ENCODE assay signal across 8 cellular contexts in genomic region chr7:65081656-65082055, GRCh38.
DNase-seq lines count a peak whose midpoint lies in the region; ATAC-seq and TF ChIP-seq lines count a peak whose summit lies in the region.
"Not testable (repeated sequence)": the region's sequence is repeated elsewhere in the genome, so short reads cannot be mapped to it uniquely, and the experiment has no call there.

No MANE protein-coding gene starts in this region.

- TF ChIP-seq CTCF in activated B cell treated with CpG ODN at 0.5 μM for 24 hours (IDR thresholded peaks at IDR 0.05); astrocyte of the spinal cord (IDR thresholded peaks at IDR 0.05; ENCODE audit: low read depth, low read length); esophagus squamous epithelium (IDR thresholded peaks at IDR 0.05); lung (IDR thresholded peaks at IDR 0.05; ENCODE audit: control extremely low read depth, extremely low read depth); progenitor cell of endocrine pancreas (IDR thresholded peaks at IDR 0.05; ENCODE audit: unreplicated experiment): not testable (repeated sequence)

- H3K27me3 ChIP-seq in CD4-positive, CD25-positive, alpha-beta regulatory T cell (ENCODE audit: control insufficient read depth, insufficient read depth, low read length); esophagus squamous epithelium; lung (ENCODE audit: control insufficient read depth, insufficient read depth); thymus (ENCODE audit: control insufficient read depth, insufficient read depth): not testable (repeated sequence)

- not testable (repeated sequence) for TF ChIP-seq POLR2A in esophagus squamous epithelium (IDR thresholded peaks at IDR 0.05)

- peak overlapping the region; percentile 66 for H3K4me3 ChIP-seq in CD4-positive, CD25-positive, alpha-beta regulatory T cell (ENCODE audit: low read depth, low read length)
- H3K4me3 ChIP-seq in Jurkat, Clone E6-1 (ENCODE audit: low read length): peak overlapping the region; percentile 69
- peak overlapping the region; percentile 72 for H3K4me3 ChIP-seq in astrocyte of the spinal cord (ENCODE audit: low read depth, low read length)
- H3K4me3 ChIP-seq in esophagus squamous epithelium: peak overlapping the region; percentile 61 to 89 (median 71)
- not testable (repeated sequence) for H3K4me3 ChIP-seq in lung
- peak overlapping the region; percentile 66 for H3K4me3 ChIP-seq in thymus (ENCODE audit: low read length)

- CTCF ChIA-PET in activated B cell treated with CpG ODN at 0.5 μM for 24 hours (lab: Charles Lee): not testable (repeated sequence)

- H3K27me3 Mint-ChIP-seq in CD4-positive, CD25-positive, alpha-beta regulatory T cell; activated B cell treated with CpG ODN at 0.5 μM for 24 hours; progenitor cell of endocrine pancreas: not testable (repeated sequence)

- H3K36me3 Mint-ChIP-seq in CD4-positive, CD25-positive, alpha-beta regulatory T cell; activated B cell treated with CpG ODN at 0.5 μM for 24 hours (ENCODE audit: low read depth); progenitor cell of endocrine pancreas (ENCODE audit: insufficient read depth): not testable (repeated sequence)

- not testable (repeated sequence) for H3K4me1 ChIP-seq in CD4-positive, CD25-positive, alpha-beta regulatory T cell (ENCODE audit: control insufficient read depth, insufficient read depth, low read length, poor library complexity, severe bottlenecking); esophagus squamous epithelium; lung (ENCODE audit: control insufficient read depth in 2 of 2, insufficient read depth in 2 of 2, low read length in 2 of 2); thymus (ENCODE audit: control insufficient read depth, insufficient read depth, low read length)

- H3K36me3 ChIP-seq in CD4-positive, CD25-positive, alpha-beta regulatory T cell (ENCODE audit: control insufficient read depth, insufficient read depth, low read length); esophagus squamous epithelium; lung (ENCODE audit: control insufficient read depth in 2 of 2, insufficient read depth in 2 of 2, low read length in 2 of 2); thymus (ENCODE audit: control insufficient read depth, insufficient read depth): not testable (repeated sequence)

- not testable (repeated sequence) for H3K9me3 ChIP-seq in CD4-positive, CD25-positive, alpha-beta regulatory T cell (ENCODE audit: control insufficient read depth in 2 of 2, low read length in 2 of 2); esophagus squamous epithelium; lung (ENCODE audit: control insufficient read depth in 2 of 2, insufficient read depth in 1 of 2, low read length in 1 of 2); thymus (ENCODE audit: control insufficient read depth)

- POLR2A ChIA-PET in activated B cell treated with CpG ODN at 0.5 μM for 24 hours (lab: Charles Lee): interaction anchor here (1.4 kb wide), 1 partner anchor 75 kb away, joined by 17 read pairs; the partner anchor contains the start of gene ERV3-1

- ATAC-seq in CD4-positive, CD25-positive, alpha-beta regulatory T cell (ENCODE audit: low read depth in 2 of 2); activated B cell treated with CpG ODN at 0.5 μM for 24 hours (ENCODE audit: low read depth); lung (ENCODE audit: insufficient read depth, low FRiP score): not testable (repeated sequence)

- intact Hi-C loops in activated B cell treated with CpG ODN at 0.5 μM for 24 hours (cut with micrococcal nuclease): loop anchor here (2.0 to 10.0 kb wide), 8 partner anchors 43 to 1157 kb away; partner anchors contain the start of genes ERV3-1, ZNF107, ZNF138 and ZNF273
- intact Hi-C loops in esophagus squamous epithelium (cut with DNase I): not testable (repeated sequence)

- not testable (repeated sequence) for H3K9me3 Mint-ChIP-seq in CD4-positive, CD25-positive, alpha-beta regulatory T cell; activated B cell treated with CpG ODN at 0.5 μM for 24 hours; progenitor cell of endocrine pancreas (ENCODE audit: low read depth)

- H3K4me3 Mint-ChIP-seq in CD4-positive, CD25-positive, alpha-beta regulatory T cell: peak overlapping the region; percentile 86 to 95 (median 92)
- H3K4me3 Mint-ChIP-seq in activated B cell treated with CpG ODN at 0.5 μM for 24 hours (peak overlapping the region; percentile 89), progenitor cell of endocrine pancreas (ENCODE audit: low read depth) (peak overlapping the region; percentile 89)

- DNase-seq in CD4-positive, CD25-positive, alpha-beta regulatory T cell; Jurkat, Clone E6-1 (ENCODE audit: low read depth, low spot score); activated B cell treated with CpG ODN at 0.5 μM for 24 hours; astrocyte of the spinal cord (ENCODE audit: low read depth, low spot score); esophagus squamous epithelium (lab: John Stamatoyannopoulos, UW); lung (ENCODE audit: low spot score); progenitor cell of endocrine pancreas (ENCODE audit: low spot score, unreplicated experiment): not testable (repeated sequence)

- peak overlapping the region; percentile 74 for H3K27ac ChIP-seq in CD4-positive, CD25-positive, alpha-beta regulatory T cell (ENCODE audit: insufficient read depth, low read length, poor library complexity, severe bottlenecking)
- H3K27ac ChIP-seq in esophagus squamous epithelium (peak overlapping the region; percentile 83 to 93 (median 90)), lung (ENCODE audit: low read depth in 1 of 2, low read length in 1 of 2) (peak overlapping the region; percentile 89 to 92)
- H3K27ac ChIP-seq in thymus (ENCODE audit: low read depth): not testable (repeated sequence)

- in situ Hi-C loops in astrocyte of the spinal cord (cut with HindIII; ENCODE audit: low sequenced_read_pairs): not testable (repeated sequence)

- H3K4me1 Mint-ChIP-seq in CD4-positive, CD25-positive, alpha-beta regulatory T cell: peaks cover 0 to 12% (median 4%) of the 10 kb centered on the region in 4 donors
- H3K4me1 Mint-ChIP-seq in activated B cell treated with CpG ODN at 0.5 μM for 24 hours; progenitor cell of endocrine pancreas (ENCODE audit: low read depth): not testable (repeated sequence)

- peak overlapping the region; percentile 84 to 96 (median 94) for H3K27ac Mint-ChIP-seq in CD4-positive, CD25-positive, alpha-beta regulatory T cell
- H3K27ac Mint-ChIP-seq in activated B cell treated with CpG ODN at 0.5 μM for 24 hours: peak overlapping the region; percentile 85
- H3K27ac Mint-ChIP-seq in progenitor cell of endocrine pancreas: not testable (repeated sequence)

- 95 to 96% methylated on average over 13 to 14 of the region's 19 CpGs for WGBS in esophagus squamous epithelium, 2 donors
- 96 to 97% methylated on average over 18 to 19 of the region's 19 CpGs for WGBS in lung, 2 donors
- 98% methylated on average over 19 of the region's 19 CpGs for whole genome bisulfite sequencing in thymus
